Comparison of ENCODE assay signal across 8 cellular contexts in the genomic region with DNA sequence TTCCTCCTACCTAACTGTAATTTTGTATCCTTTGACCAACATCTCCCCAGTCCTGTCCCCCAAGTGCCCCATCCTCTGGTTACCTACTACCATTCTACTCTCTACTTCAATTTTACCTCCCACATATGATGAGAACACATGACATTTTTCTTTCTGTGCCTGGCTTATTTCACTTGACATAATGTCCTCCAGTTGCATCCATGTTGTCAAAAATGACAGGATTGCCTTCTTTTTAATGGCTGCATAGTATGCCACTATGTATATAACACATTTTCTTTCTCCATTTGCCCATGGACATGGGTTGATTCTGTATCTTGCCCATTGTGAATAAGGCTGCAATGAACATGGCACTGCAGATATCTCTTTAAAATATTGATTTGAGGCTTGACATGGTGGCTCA.
"Had no signal": no experiment of that assay in that cellular context is flagged by ENCODE, and none has a peak within 500 bp of the region (broad histone marks: within the 10 kb centered on the region; RNA-seq: fewer than 3 reads in every experiment).

No MANE protein-coding gene starts in this region.

- H2AFZ ChIP-seq: GM23248, GM23338 had no signal

- H3K9me3 Mint-ChIP-seq: GM23338, H9, HFFc6 had no signal

- H3K4me3 ChIP-seq: GM23248, GM23338, HAP-1 had no signal

- H3K27ac ChIP-seq: GM23248 had no signal

- H3K36me3 ChIP-seq: HAP-1 had no signal

- H3K4me3 Mint-ChIP-seq: GM23338, H9, HFFc6 had no signal

- H3K4me1 ChIP-seq: HAP-1 had no signal

- H3K4me2 ChIP-seq: GM23338 had no signal

- H3K27ac Mint-ChIP-seq: GM23338, HFFc6 had no signal

- DNase-seq: GM23248, GOT3, H7, H9, HCEC 1CT, HFFc6 had no signal

- H3K9ac ChIP-seq: GM23248 had no signal

- H3K9me3 ChIP-seq: HAP-1 had no signal
